ENCODE assay signal across 1 cellular context in the genomic region with DNA sequence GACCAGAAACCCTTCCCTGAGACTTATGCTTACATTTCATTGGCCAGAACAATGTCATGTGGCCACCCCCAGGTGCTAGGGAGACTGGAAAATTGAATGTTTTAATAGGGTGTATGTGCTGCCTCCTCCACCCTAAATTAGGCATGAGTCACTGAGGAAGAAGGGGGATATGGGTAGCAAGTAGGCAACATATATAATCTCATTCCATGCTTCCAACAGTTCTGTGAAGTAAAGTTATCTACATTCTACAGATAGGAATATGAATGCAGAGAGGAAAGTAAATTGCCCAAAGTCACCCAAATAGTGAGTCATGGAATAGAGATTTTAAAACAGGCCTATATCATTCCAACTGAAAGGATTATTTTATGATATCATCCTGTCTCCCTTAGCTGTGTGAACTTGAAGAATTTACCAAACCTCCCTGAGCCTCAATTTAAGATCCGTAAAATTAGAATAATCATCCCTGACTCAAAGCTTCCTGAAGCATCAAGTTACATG.
TF ChIP-seq lines count a peak whose summit lies in the region.

No MANE protein-coding gene starts in this region.

TF ChIP-seq in SK-N-SH, 30 proteins besides CTCF, POLR2A, EP300 and RAD21 (continued from another document):
- TF ChIP-seq, protein P1, sequence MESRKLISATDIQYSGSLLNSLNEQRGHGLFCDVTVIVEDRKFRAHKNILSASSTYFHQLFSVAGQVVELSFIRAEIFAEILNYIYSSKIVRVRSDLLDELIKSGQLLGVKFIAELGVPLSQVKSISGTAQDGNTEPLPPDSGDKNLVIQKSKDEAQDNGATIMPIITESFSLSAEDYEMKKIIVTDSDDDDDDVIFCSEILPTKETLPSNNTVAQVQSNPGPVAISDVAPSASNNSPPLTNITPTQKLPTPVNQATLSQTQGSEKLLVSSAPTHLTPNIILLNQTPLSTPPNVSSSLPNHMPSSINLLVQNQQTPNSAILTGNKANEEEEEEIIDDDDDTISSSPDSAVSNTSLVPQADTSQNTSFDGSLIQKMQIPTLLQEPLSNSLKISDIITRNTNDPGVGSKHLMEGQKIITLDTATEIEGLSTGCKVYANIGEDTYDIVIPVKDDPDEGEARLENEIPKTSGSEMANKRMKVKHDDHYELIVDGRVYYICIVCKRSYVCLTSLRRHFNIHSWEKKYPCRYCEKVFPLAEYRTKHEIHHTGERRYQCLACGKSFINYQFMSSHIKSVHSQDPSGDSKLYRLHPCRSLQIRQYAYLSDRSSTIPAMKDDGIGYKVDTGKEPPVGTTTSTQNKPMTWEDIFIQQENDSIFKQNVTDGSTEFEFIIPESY (IDR thresholded peaks at IDR 0.05; ENCODE audit: borderline replicate concordance, low read depth) = 0 out of 2 replicates have a peak, but pooled peaks have one; percentile 55
- TF ChIP-seq FOSL2 (IDR thresholded peaks at IDR 0.05; ENCODE audit: borderline replicate concordance, low read depth) = peak; percentile 83
- no peak for TF ChIP-seq POLR2AphosphoS5 (IDR thresholded peaks at IDR 0.05; ENCODE audit: low read depth, low read length)
- TF ChIP-seq PBX3 (IDR thresholded peaks at IDR 0.05) = no peak
- no peak for TF ChIP-seq GABPA (IDR thresholded peaks at IDR 0.05; ENCODE audit: low read depth)
- no peak for TF ChIP-seq NFIC (IDR thresholded peaks at IDR 0.05; ENCODE audit: borderline replicate concordance)
- TF ChIP-seq JUND (IDR thresholded peaks at IDR 0.05) = peak; percentile 75
TF ChIP-seq in SK-N-SH: peak in this region for 6.
